ENCODE assay signal across 1 cellular context in genomic region chr12:64404470-64405446, GRCh38.
TF ChIP-seq lines count a peak whose summit lies in the region.

No MANE protein-coding gene starts in this region.

TF ChIP-seq in HepG2, 621 proteins besides CTCF, POLR2A, EP300 and RAD21 (continued from another document and continues in another):
- TF ChIP-seq PRDM15 (CRISPR knock-in tag; IDR thresholded peaks at IDR 0.05) (no peak), ZFP36L1 (CRISPR knock-in tag; IDR thresholded peaks at IDR 0.05) (peak; percentile 70), ZMAT5 (CRISPR knock-in tag; IDR thresholded peaks at IDR 0.05; ENCODE audit: borderline replicate concordance, low read depth) (no peak), U2AF2 (IDR thresholded peaks at IDR 0.05; ENCODE audit: low read depth, low read length) (no peak), LBX2 (CRISPR knock-in tag; IDR thresholded peaks at IDR 0.05; ENCODE audit: borderline replicate concordance) (peak; percentile 61; the same call in 1 of the 2 replicates), KLF15 (CRISPR knock-in tag; IDR thresholded peaks at IDR 0.05; ENCODE audit: borderline replicate concordance) (no peak), SMYD3 (CRISPR knock-in tag; IDR thresholded peaks at IDR 0.05) (no peak; the same call in 1 of the 2 replicates), TSC22D2 (CRISPR knock-in tag; IDR thresholded peaks at IDR 0.05; ENCODE audit: borderline replicate concordance) (no peak), RBM39 (IDR thresholded peaks at IDR 0.05; ENCODE audit: low read depth, low read length, poor library complexity, severe bottlenecking) (peak; percentile 90), TBX3 (IDR thresholded peaks at IDR 0.05; ENCODE audit: borderline replicate concordance) (no peak), ZNF597 (CRISPR knock-in tag; IDR thresholded peaks at IDR 0.05) (no peak), TCF12 (IDR thresholded peaks at IDR 0.05) (no peak), TCF12 (CRISPR knock-in tag; IDR thresholded peaks at IDR 0.05) (peak; percentile 51; the same call in 1 of the 2 replicates), ZNF710 (CRISPR knock-in tag; IDR thresholded peaks at IDR 0.05; ENCODE audit: borderline replicate concordance) (peak; percentile 66), RFX1 (IDR thresholded peaks at IDR 0.05) (no peak), ZNF180 (CRISPR knock-in tag; IDR thresholded peaks at IDR 0.05; ENCODE audit: borderline replicate concordance, low read depth) (no peak), REPIN1 (CRISPR knock-in tag; IDR thresholded peaks at IDR 0.05; ENCODE audit: borderline replicate concordance, low read depth) (peak; percentile 57; the same call in 1 of the 2 replicates), CC2D1A (CRISPR knock-in tag; IDR thresholded peaks at IDR 0.05) (no peak), CHD4 (IDR thresholded peaks at IDR 0.05; ENCODE audit: borderline replicate concordance, low read length) (no peak), ZBTB20 (CRISPR knock-in tag; IDR thresholded peaks at IDR 0.05; ENCODE audit: borderline replicate concordance, low read depth) (peak; percentile 53; the same call in 1 of the 2 replicates), ZNF207 (IDR thresholded peaks at IDR 0.05; ENCODE audit: borderline replicate concordance) (no peak), SNAPC2 (CRISPR knock-in tag; IDR thresholded peaks at IDR 0.05) (no peak), ZNF569 (CRISPR knock-in tag; IDR thresholded peaks at IDR 0.05; ENCODE audit: borderline replicate concordance) (no peak), ZNF256 (CRISPR knock-in tag; conservative IDR thresholded peaks at IDR 0.05) (no peak), ZFP91 (CRISPR knock-in tag; IDR thresholded peaks at IDR 0.05; ENCODE audit: borderline replicate concordance) (peak; percentile 87), ATF4 (CRISPR knock-in tag; IDR thresholded peaks at IDR 0.05) (peak; percentile 63 to 100; a peak in 3 of 4 replicates), GRHL1 (CRISPR knock-in tag; conservative IDR thresholded peaks at IDR 0.05) (no peak), DMTF1 (CRISPR knock-in tag; IDR thresholded peaks at IDR 0.05) (no peak), ZNF276 (CRISPR knock-in tag; IDR thresholded peaks at IDR 0.05; ENCODE audit: low read depth) (peak; percentile 28; the same call in 1 of the 2 replicates), EZH2 (conservative IDR thresholded peaks at IDR 0.05; ENCODE audit: low read depth, low read length) (no peak), BRF2 (CRISPR knock-in tag; IDR thresholded peaks at IDR 0.05) (peak; percentile 68; the same call in 1 of the 2 replicates), HES4 (CRISPR knock-in tag; IDR thresholded peaks at IDR 0.05; ENCODE audit: borderline replicate concordance) (peak; percentile 80; the same call in 1 of the 2 replicates), FOXP1 (IDR thresholded peaks at IDR 0.05) (no peak), FOXP1 (CRISPR knock-in tag; IDR thresholded peaks at IDR 0.05) (no peak), UBTF (CRISPR knock-in tag; IDR thresholded peaks at IDR 0.05) (peak; percentile 88), ZNF138 (CRISPR knock-in tag; IDR thresholded peaks at IDR 0.05; ENCODE audit: low read depth) (no peak), TARDBP (CRISPR knock-in tag; IDR thresholded peaks at IDR 0.05) (no peak), SSRP1 (CRISPR knock-in tag; IDR thresholded peaks at IDR 0.05) (no peak), KLF12 (CRISPR knock-in tag; IDR thresholded peaks at IDR 0.05; ENCODE audit: borderline replicate concordance) (no peak), MXI1 (IDR thresholded peaks at IDR 0.05; ENCODE audit: borderline replicate concordance, low read depth, low read length) (peak; percentile 75; the same call in 1 of the 3 replicates), HNRNPLL (IDR thresholded peaks at IDR 0.05; ENCODE audit: low read depth, low read length, poor library complexity, severe bottlenecking) (peak; percentile 99)
